8 cellular contexts compared by ENCODE assay signal in genomic region chr9:92325269-92325990, GRCh38.
A peak's percentile ranks its signal among the peaks of the same experiment; 100 is the strongest.
DNase-seq lines count a peak whose midpoint lies in the region; ATAC-seq and TF ChIP-seq lines count a peak whose summit lies in the region.

Gene CENPP, plus strand, starts transcription at chr9:92325953.
Gene NOL8, minus strand, starts transcription at chr9:92325350. Its CDS starts 1,189 bp downstream, at chr9:92324161.

- no peak for TF ChIP-seq CTCF in epithelial cell of esophagus (IDR thresholded peaks at IDR 0.05; ENCODE audit: insufficient read depth, low read depth, low read length, missing control alignments)

- peak within 1 kb of the TSS; percentile 69 for H3K4me3 ChIP-seq in epithelial cell of esophagus (ENCODE audit: low read length)

- ATAC-seq in GM21528 (IDR thresholded peaks at IDR 0.05; ENCODE audit: low FRiP score, unreplicated experiment): peak; percentile 95

- DNase-seq in DMS114 treated with DMSO at 0.1 percent for 48 hours (lab: John Stamatoyannopoulos, UW; ENCODE audit: unreplicated experiment): peak; percentile 72
- DNase-seq in HuH-7.5 (ENCODE audit: low spot score): peak; percentile 71
- peak; percentile 95 for DNase-seq in OCI-M1 (lab: John Stamatoyannopoulos, UW)
- DNase-seq in activated T-cell treated with anti-CD3 and anti-CD28 coated beads for 24 hours (ENCODE audit: low read depth): peak; percentile 74
- DNase-seq in epithelial cell of esophagus (ENCODE audit: low read depth): peak; percentile 92
- peak; percentile 86 for DNase-seq in middle frontal gyrus (ENCODE audit: extremely low spot score, low spot score)
- DNase-seq in stimulated activated CD8-positive, alpha-beta memory T cell treated with anti-CD3 and anti-CD28 coated beads, Interleukin-2, amount 100 ng/mL, for 48 hours (ENCODE audit: low read depth in 2 of 2): peak; percentile 63 to 70

Comparison
In these comparisons a context has a peak if more than half of its experiments do, and no peak if none do; other contexts are left out.
1. Peak in every context shown above with its lines: DNase-seq, ATAC-seq and H3K4me3 ChIP-seq.